ENCODE assay signal across 12 cellular contexts in genomic region chr6:56689114-56689513, GRCh38. TPM values are rescaled to one million over a fixed set of nuclear protein-coding genes. Genes with fewer than 3 reads are reported as not detected.
DNase-seq lines count a peak whose midpoint lies in the region; ATAC-seq and TF ChIP-seq lines count a peak whose summit lies in the region.
"Had no signal": no experiment of that assay in that cellular context is flagged by ENCODE, and none has a peak within 500 bp of the region (broad histone marks: within the 10 kb centered on the region; RNA-seq: fewer than 3 reads in every experiment).

No MANE protein-coding gene starts in this region.

- no peak for DNase-seq in kidney glomerular epithelial cell (lab: John Stamatoyannopoulos, UW)
- no peak for DNase-seq in stimulated activated naive CD8-positive, alpha-beta T cell treated with anti-CD3 and anti-CD28 coated beads, Interleukin-15, Interleukin-2, amounts not matched to agents 100 U/mL and 50 U/mL, for 24 hours
- DNase-seq: aorta, glutamatergic neuron, H7 had no signal

- no peaks in the 10 kb centered on the region for H3K27me3 ChIP-seq in liver (ENCODE audit: control insufficient read depth in 4 of 4, insufficient read depth in 4 of 4, low read length in 3 of 4)

- H3K4me1 ChIP-seq in liver (ENCODE audit: control insufficient read depth in 4 of 4, insufficient read depth in 4 of 4, low read length in 3 of 4), result peaks cover 2 to 42% (median 12%) of the 10 kb centered on the region in 4 donors
- H3K4me1 ChIP-seq: parathyroid adenoma had no signal

- peak overlapping the region; percentile 53 to 81 (median 64) for H3K4me3 ChIP-seq in liver (ENCODE audit: low read depth in 1 of 3, low read length in 3 of 3)

- H3K36me3 ChIP-seq in liver (ENCODE audit: control insufficient read depth in 4 of 4, insufficient read depth in 3 of 4, low read depth in 1 of 4, low read length in 3 of 4), result no peaks in the 10 kb centered on the region

- H3K27ac ChIP-seq in liver (ENCODE audit: low read depth in 1 of 2, low read length in 2 of 2), result peak overlapping the region; percentile 91 to 99
- H3K27ac ChIP-seq: parathyroid adenoma had no signal

- ATAC-seq in GM18517 (IDR thresholded peaks at IDR 0.05; ENCODE audit: unreplicated experiment) (peak; percentile 59), GM21717 (IDR thresholded peaks at IDR 0.05; ENCODE audit: unreplicated experiment) (peak; percentile 89), HG03469 (IDR thresholded peaks at IDR 0.05; ENCODE audit: unreplicated experiment) (peak; percentile 59), GM19397 (IDR thresholded peaks at IDR 0.05; ENCODE audit: unreplicated experiment) (no peak), GM18873 (IDR thresholded peaks at IDR 0.05; ENCODE audit: low FRiP score, unreplicated experiment) (no peak)
- ATAC-seq in stimulated activated naive CD8-positive, alpha-beta T cell treated with anti-CD3 and anti-CD28 coated beads, Interleukin-15, Interleukin-2, amounts not matched to agents 100 U/mL and 50 U/mL, for 24 hours, result no peak

- no peak for TF ChIP-seq RAD21 in liver (IDR thresholded peaks at IDR 0.05)

- 37% methylated on average over 3 of the region's 3 CpGs for WGBS in liver

- H3K9me3 ChIP-seq in liver (ENCODE audit: control insufficient read depth in 4 of 4, low read length in 3 of 4), result no peaks in the 10 kb centered on the region

- peak overlapping the region; percentile 45 to 64 for H3K9ac ChIP-seq in liver (ENCODE audit: low read depth in 1 of 2, low read length in 2 of 2)
- H3K9ac ChIP-seq: parathyroid adenoma had no signal

- TF ChIP-seq CTCF in liver (IDR thresholded peaks at IDR 0.05; ENCODE audit: low read depth, low read length, missing input control), result no peak

TF ChIP-seq in liver, 16 proteins besides CTCF, POLR2A, EP300 and RAD21:
- TF ChIP-seq HNF4G (IDR thresholded peaks at IDR 0.05) (no peak), HNF4A (conservative IDR thresholded peaks at IDR 0.05) (no peak), FOXA2 (IDR thresholded peaks at IDR 0.05) (no peak), ATF3 (IDR thresholded peaks at IDR 0.05) (no peak), MAX (IDR thresholded peaks at IDR 0.05) (no peak), NR2F2 (IDR thresholded peaks at IDR 0.05) (no peak), RXRA (IDR thresholded peaks at IDR 0.05) (no peak), TAF1 (conservative IDR thresholded peaks at IDR 0.05) (no peak), YY1 (IDR thresholded peaks at IDR 0.05) (no peak), SP1 (IDR thresholded peaks at IDR 0.05) (no peak), GABPA (IDR thresholded peaks at IDR 0.05 in 1 of 2, conservative IDR thresholded peaks at IDR 0.05 in 1 of 2) (no peak)

RNA-seq across cellular contexts. Expression of gene DST, which starts 46.4 kb away (rescaled TPM):
- total RNA-seq in liver, result 100 to 1,000 TPM in 1 of 2 donors, 10 to 100 TPM in 1; 95.9 to 234 TPM
- polyA plus RNA-seq in liver, result 10 to 100 TPM; 30.5 to 77.6 TPM

Comparison
In these comparisons a context has a peak if more than half of its experiments do, and no peak if none do; other contexts are left out.
1. ATAC-seq: peak in GM18517 (single experiment), GM21717 (single experiment) and HG03469 (single experiment); none in GM19397 (single experiment), stimulated activated naive CD8-positive, alpha-beta T cell treated with anti-CD3 and anti-CD28 coated beads, Interleukin-15, Interleukin-2, amounts not matched to agents 100 U/mL and 50 U/mL, for 24 hours (single experiment) and GM18873 (single experiment).